ENCODE assay signal across 8 cellular contexts in the genomic region with DNA sequence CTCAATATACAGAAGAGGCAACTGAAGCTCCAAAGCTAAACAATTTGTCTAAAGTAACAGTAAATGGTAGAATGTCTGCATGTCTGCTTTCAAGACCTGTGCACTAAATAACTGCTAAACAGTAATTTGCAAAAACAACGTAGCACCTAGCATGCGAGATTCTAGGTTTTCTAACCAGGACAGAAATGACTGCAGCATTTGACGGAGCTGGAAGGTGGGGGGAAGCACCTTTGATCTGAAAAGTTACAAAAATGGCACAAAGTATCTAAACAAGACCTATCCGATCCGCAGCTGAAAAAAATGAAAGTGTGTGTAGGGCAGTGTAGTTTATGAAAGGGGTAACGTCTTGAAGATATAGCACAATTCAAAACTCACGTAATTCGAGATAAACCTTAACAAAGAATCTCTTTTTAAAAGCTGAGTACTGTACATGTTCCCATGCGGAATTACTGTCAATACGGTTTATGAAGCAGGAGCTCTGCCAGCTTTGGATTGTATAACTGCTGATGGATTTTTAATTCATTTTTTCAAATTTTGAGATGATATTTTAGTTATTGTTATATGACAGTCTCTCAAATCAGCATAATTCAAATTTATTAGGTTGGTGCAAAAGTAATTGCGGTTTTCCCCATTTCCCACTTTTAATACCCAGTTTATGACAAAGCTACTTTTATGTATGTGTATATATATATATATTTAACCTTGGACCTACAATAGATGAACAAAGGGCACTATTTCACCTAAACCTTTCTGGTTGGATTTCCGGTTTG. TPM values are rescaled to one million over a fixed set of nuclear protein-coding genes. Genes with fewer than 3 reads are reported as not detected.
DNase-seq lines count a peak whose midpoint lies in the region; ATAC-seq, FAIRE-seq and TF ChIP-seq lines count a peak whose summit lies in the region.

No MANE protein-coding gene starts in this region.

- H3K9me1 ChIP-seq in K562 (ENCODE audit: control insufficient read depth, insufficient read depth, low read length), result no peaks in the 10 kb centered on the region

- TF ChIP-seq EP300 in K562 (IDR thresholded peaks at IDR 0.05; ENCODE audit: low read length), result no peak

- peak overlapping the region; percentile 41 for H2AFZ ChIP-seq in K562 (ENCODE audit: low read depth, low read length)

- H3K4me3 ChIP-seq in A673 (ENCODE audit: low read depth, low read length, poor library complexity, severe bottlenecking) (peak overlapping the region; percentile 43), K562 (peak overlapping the region; percentile 46), mononuclear cell (ENCODE audit: low read length) (peak overlapping the region; percentile 40)

- intact Hi-C loops in A673 (cut with micrococcal nuclease; ENCODE audit: unreplicated experiment) (loop anchor here (10.0 kb wide), 1 partner anchor 64 kb away; no protein-coding TSS in a partner anchor), K562 (cut with micrococcal nuclease) (no loop called here)

- TF ChIP-seq RAD21 in K562 (CRISPR knock-in tag; conservative IDR thresholded peaks at IDR 0.05 in 1 of 2, IDR thresholded peaks at IDR 0.05 in 1 of 2), result no peak

- TF ChIP-seq CTCF in A673 (conservative IDR thresholded peaks at IDR 0.05; ENCODE audit: low read depth, low read length), result no peak
- no peak for TF ChIP-seq CTCF in K562 (IDR thresholded peaks at IDR 0.05 in 2 of 3, conservative IDR thresholded peaks at IDR 0.05 in 1 of 3; ENCODE audit: insufficient read depth in 2 of 3, low read depth in 1 of 3, low read length in 3 of 3)

- BruUV-seq in A673 (replicated peaks; lab: Mats Ljungman, UMichigan) (no TSS peak), K562 (replicated peaks; lab: Mats Ljungman, UMichigan) (no TSS peak)

- H4K20me1 ChIP-seq in K562 (replicated peaks; ENCODE audit: control insufficient read depth, insufficient read depth, low read length), result no peaks in the 10 kb centered on the region

- in situ Hi-C loops in K562 (cut with MboI) (loop anchor here (25.0 kb wide), 1 partner anchor 496 kb away; no protein-coding TSS in a partner anchor), KBM-7 (cut with MboI; ENCODE audit: low pct_unique_long_range_greater_than_20kb, low sequenced_read_pairs) (no loop called here)

- H3K27me3 ChIP-seq in A673 (replicated peaks; ENCODE audit: insufficient read depth, low read depth, low read length, poor library complexity), result peaks cover 20% of the 10 kb centered on the region
- H3K27me3 ChIP-seq in K562 (ENCODE audit: control insufficient read depth in 2 of 2, insufficient read depth in 2 of 2, low read length in 2 of 2), result no peaks in the 10 kb centered on the region
- no peaks in the 10 kb centered on the region for H3K27me3 ChIP-seq in mononuclear cell (ENCODE audit: insufficient read depth, low read length)

- peak overlapping the region in 1 of 2 experiments; percentile 34; a peak in 2 of 4 replicates for H3K9ac ChIP-seq in K562 (ENCODE audit: insufficient read depth in 1 of 2, low read depth in 2 of 2, low read length in 2 of 2)

- H3K27ac ChIP-seq in A673 (ENCODE audit: low read depth, low read length, poor library complexity, severe bottlenecking), result no peak overlapping the region
- H3K27ac ChIP-seq in K562 (ENCODE audit: extremely low read depth, low read depth, low read length), result peak overlapping the region; percentile 34; the same call in 2 of the 3 replicates

- H3K4me1 ChIP-seq in A673 (ENCODE audit: insufficient read depth, low read length, poor library complexity, severe bottlenecking) (peaks cover 13% of the 10 kb centered on the region), K562 (replicated peaks in 1 of 2; ENCODE audit: control insufficient read depth in 2 of 2, insufficient read depth in 2 of 2, low read length in 2 of 2) (peaks cover 13 to 46% of the 10 kb centered on the region in 2 experiments), mononuclear cell (ENCODE audit: insufficient read depth, low read length) (peaks cover 64% of the 10 kb centered on the region)

- peak overlapping the region; percentile 75 for H3K4me2 ChIP-seq in K562 (ENCODE audit: insufficient read depth, low read length)

- H3K9me3 ChIP-seq in A673 (ENCODE audit: low read depth, low read length, poor library complexity, severe bottlenecking) (no peaks in the 10 kb centered on the region), K562 (replicated peaks; ENCODE audit: control insufficient read depth, insufficient read depth, low read depth, low read length) (no peaks in the 10 kb centered on the region), mononuclear cell (ENCODE audit: low read depth, low read length) (no peaks in the 10 kb centered on the region)

- no peak for TF ChIP-seq POLR2A in K562 (conservative IDR thresholded peaks at IDR 0.05)

- H3K79me2 ChIP-seq in K562 (ENCODE audit: control insufficient read depth, insufficient read depth, low read length), result no peaks in the 10 kb centered on the region

- 27% methylated on average over 12 of the region's 12 CpGs for WGBS in K562 (ENCODE audit: insufficient coverage, low coverage, missing lambda C conversion rate)

- ATAC-seq in HG02571 (IDR thresholded peaks at IDR 0.05; ENCODE audit: unreplicated experiment), result peak; percentile 27
- ATAC-seq in K562, result no peak

- POLR2A ChIA-PET in A673 (lab: Charles Lee; ENCODE audit: low non-redundant PET) (interaction anchor here (0.6 kb wide), 1 partner anchor 11 kb away, joined by 4 read pairs; no protein-coding TSS in a partner anchor), K562 (lab: Yijun Ruan, JAX) (interaction anchor here (0.6 to 3.0 kb wide), 11 partner anchors 9 to 776 kb away, joined by 3 to 12 read pairs (median 3); no protein-coding TSS in a partner anchor)

- H3K36me3 ChIP-seq in A673 (ENCODE audit: insufficient read depth, low read length, poor library complexity, severe bottlenecking) (no peaks in the 10 kb centered on the region), K562 (ENCODE audit: control insufficient read depth, insufficient read depth, low read length) (no peaks in the 10 kb centered on the region)

- DNase-seq in A673 (ENCODE audit: low spot score) (no peak), K562 (ENCODE audit: extremely low read depth in 1 of 4, low spot score in 3 of 4) (no peak), ecto neural progenitor cell (ENCODE audit: low spot score) (no peak), KBM-7 (no peak), COLO668 (lab: John Stamatoyannopoulos, UW; ENCODE audit: unreplicated experiment) (no peak), pons (ENCODE audit: low spot score) (no peak)

- FAIRE-seq in K562 (lab: Jason Lieb, UNC), result no peak

- CTCF ChIA-PET in A673 (lab: Charles Lee) (interaction anchor here (0.5 to 1.8 kb wide), 3 partner anchors 243 to 516 kb away, joined by 3 to 4 read pairs (median 3); no protein-coding TSS in a partner anchor), K562 (lab: Yijun Ruan, JAX; ENCODE audit: low intra/inter-chr PET ratio) (no interaction called here)

RNA-seq across cellular contexts. Expression of a gene that starts 1.1 kb away (rescaled TPM):
- total RNA-seq in A673 (2021) (0.43 and 1.2 TPM in 2 replicates), K562 (2014; rRNA removed) (10.9 and 12.8 TPM in 2 replicates), K562 (2014; rRNA removed; fragmentation: Illumina TruSeq; extraction: Trizol) (12.1 and 14.7 TPM in 2 replicates), K562 (2015; rRNA removed; fragmentation: Illumina TruSeq; extraction: Trizol) (8.2 and 8.6 TPM in 2 replicates), K562 (2021) (11.8 and 13.2 TPM in 2 replicates), mononuclear cell (17.8 TPM)
- 35.8 and 60.9 TPM in 2 replicates for total RNA-seq in K562 (2011; cell fraction: chromatin; rRNA removed; ENCODE audit: low replicate concordance)
- total RNA-seq in K562 (2011; cell fraction: nucleolus; rRNA removed), result 25.4 and 31.2 TPM in 2 replicates
- total RNA-seq in K562 (2011; cell fraction: nucleoplasm; rRNA removed), result 29.5 and 34.1 TPM in 2 replicates
- polyA plus RNA-seq in K562 (2011; rRNA removed) (11.6 and 16.9 TPM in 2 replicates), K562 (2014; fragmentation: Illumina TruSeq; extraction: Trizol) (15.6 and 15.9 TPM in 2 replicates), K562 (2014; fragmentation: Nextera tagmentation; extraction: Ambion mirVana) (1 to 10 TPM; 3.7 to 3.8 TPM), K562 (2014; rRNA removed) (16.0 and 23.5 TPM in 2 replicates)
- 11.3 and 11.5 TPM in 2 replicates for polyA plus RNA-seq in K562 (2011; cell fraction: cytosol; rRNA removed)
- 13.7 and 16.1 TPM in 2 replicates for polyA plus RNA-seq in K562 (2011; cell fraction: nucleus; rRNA removed)
- 16.5 and 60.4 TPM in 2 replicates for polyA plus RNA-seq in K562 (2012)
- 11.4 and 16.7 TPM in 2 replicates for polyA minus RNA-seq in K562 (2011; rRNA and poly(A)+ RNA removed)
- polyA minus RNA-seq in K562 (2011; cell fraction: cytosol; rRNA and poly(A)+ RNA removed), result 6.6 and 7.8 TPM in 2 replicates
- polyA minus RNA-seq in K562 (2011; cell fraction: nucleus; rRNA and poly(A)+ RNA removed), result 10.8 and 14.7 TPM in 2 replicates

RNA-seq across cellular contexts. Expression of a gene that starts 53.8 kb away (rescaled TPM):
- total RNA-seq in A673 (2021) (168 and 183 TPM in 2 replicates), K562 (2014; rRNA removed) (58.9 and 67.5 TPM in 2 replicates), K562 (2014; rRNA removed; fragmentation: Illumina TruSeq; extraction: Trizol) (69.2 and 85.5 TPM in 2 replicates), K562 (2015; rRNA removed; fragmentation: Illumina TruSeq; extraction: Trizol) (69.4 and 70.5 TPM in 2 replicates), K562 (2021) (83.4 and 87.2 TPM in 2 replicates), mononuclear cell (97.8 TPM)
- total RNA-seq in K562 (2011; cell fraction: chromatin; rRNA removed; ENCODE audit: low replicate concordance), result 46.4 and 78.7 TPM in 2 replicates
- total RNA-seq in K562 (2011; cell fraction: nucleolus; rRNA removed), result 33.2 and 34.7 TPM in 2 replicates
- total RNA-seq in K562 (2011; cell fraction: nucleoplasm; rRNA removed), result 52.1 and 66.6 TPM in 2 replicates
- polyA plus RNA-seq in K562 (2011; rRNA removed) (67.3 and 95.6 TPM in 2 replicates), K562 (2014; fragmentation: Illumina TruSeq; extraction: Trizol) (58.2 and 58.3 TPM in 2 replicates), K562 (2014; fragmentation: Nextera tagmentation; extraction: Ambion mirVana) (10 to 100 TPM; 15.0 to 16.3 TPM), K562 (2014; rRNA removed) (56.0 and 73.0 TPM in 2 replicates)
- 40.0 and 44.9 TPM in 2 replicates for polyA plus RNA-seq in K562 (2011; cell fraction: cytosol; rRNA removed)
- polyA plus RNA-seq in K562 (2011; cell fraction: nucleus; rRNA removed), result 65.4 and 66.4 TPM in 2 replicates
- 63.3 and 108 TPM in 2 replicates for polyA plus RNA-seq in K562 (2012)
- polyA minus RNA-seq in K562 (2011; rRNA and poly(A)+ RNA removed), result 140 and 184 TPM in 2 replicates
- polyA minus RNA-seq in K562 (2011; cell fraction: cytosol; rRNA and poly(A)+ RNA removed), result 105 and 124 TPM in 2 replicates
- polyA minus RNA-seq in K562 (2011; cell fraction: nucleus; rRNA and poly(A)+ RNA removed), result 57.4 and 90.2 TPM in 2 replicates
